8 cellular contexts compared by ENCODE assay signal in genomic region chr19:54240372-54241336, GRCh38. TPM values are rescaled to one million over a fixed set of nuclear protein-coding genes. Genes with fewer than 3 reads are reported as not detected.
"Had no signal": no experiment of that assay in that cellular context is flagged by ENCODE, and none has a peak within 500 bp of the region (broad histone marks: within the 10 kb centered on the region; RNA-seq: fewer than 3 reads in every experiment).

No MANE protein-coding gene starts in this region.

RNA-seq across cellular contexts. Expression of gene LILRA6, which starts 1.9 kb away (rescaled TPM):
- total RNA-seq: esophagus mucosa, fibroblast of lung, glomerular endothelial cell, mesothelial cell of epicardium, myocyte, occipital lobe, renal cortical epithelial cell had no signal
- polyA plus RNA-seq: fibroblast of lung had no signal

RNA-seq across cellular contexts. Expression of gene LILRB5, which starts 16.4 kb away (rescaled TPM):
- total RNA-seq: fibroblast of lung, glomerular endothelial cell, mesothelial cell of epicardium, myocyte, renal cortical epithelial cell had no signal
- polyA plus RNA-seq: fibroblast of lung had no signal

RNA-seq across cellular contexts. Expression of gene LILRB3, which starts 17.8 kb away (rescaled TPM):
- total RNA-seq: fibroblast of lung, frontal cortex, glomerular endothelial cell, mesothelial cell of epicardium, myocyte, occipital lobe, renal cortical epithelial cell had no signal
- polyA plus RNA-seq: fibroblast of lung had no signal

RNA-seq across cellular contexts. Expression of gene LILRB2, which starts 40.3 kb away (rescaled TPM):
- total RNA-seq: fibroblast of lung, frontal cortex, glomerular endothelial cell, mesothelial cell of epicardium, myocyte, occipital lobe, renal cortical epithelial cell had no signal
- polyA plus RNA-seq: fibroblast of lung had no signal
